In genomic region chr11:108715239-108715638, GRCh38 we compare ENCODE assay signal across 30 cellular contexts.
"Had no signal": no experiment of that assay in that cellular context is flagged by ENCODE, and none has a peak within 500 bp of the region (broad histone marks: within the 10 kb centered on the region; RNA-seq: fewer than 3 reads in every experiment).

No MANE protein-coding gene starts in this region.

- H3K27ac Mint-ChIP-seq: activated CD4-positive, alpha-beta memory T cell treated with anti-CD3 and anti-CD28 coated beads, Interleukin-2, amount 10 ng/mL, durations not matched to agents 7 days and 5 days; activated CD4-positive, alpha-beta T cell treated with anti-CD3 and anti-CD28 coated beads, Interleukin-2, amount 10 ng/mL, durations not matched to agents 7 days and 5 days; activated naive CD4-positive, alpha-beta T cell treated with anti-CD3 and anti-CD28 coated beads, Interleukin-2, amount 10 ng/mL, durations not matched to agents 7 days and 5 days; activated naive CD8-positive, alpha-beta T cell treated with anti-CD3 and anti-CD28 coated beads, Interleukin-2, amount 10 ng/mL, durations not matched to agents 7 days and 5 days; brain had no signal

- H3K27me3 ChIP-seq: ascending aorta, breast epithelium, cardiac muscle cell, colonic mucosa, esophagus muscularis mucosa, foreskin keratinocyte, gastrocnemius medialis, heart left ventricle had no signal

- DNase-seq: activated CD4-positive, alpha-beta memory T cell treated with anti-CD3 and anti-CD28 coated beads, Interleukin-2, amount 10 ng/mL, durations not matched to agents 7 days and 5 days; activated CD4-positive, alpha-beta T cell treated with anti-CD3 and anti-CD28 coated beads for 1 hour; activated CD4-positive, alpha-beta T cell treated with anti-CD3 and anti-CD28 coated beads for 4 hours; activated CD4-positive, alpha-beta T cell treated with anti-CD3 and anti-CD28 coated beads, Interleukin-2, amount 10 ng/mL, durations not matched to agents 7 days and 5 days; activated CD4-positive, alpha-beta T cell treated with anti-CD3 and anti-CD28 coated beads, Interleukin-2, amount 50 U/mL, for 4 hours; activated CD8-positive, alpha-beta memory T cell treated with anti-CD3 and anti-CD28 coated beads, Interleukin-2, amount 50 U/mL, for 48 hours; activated gamma-delta T cell; activated naive CD4-positive, alpha-beta T cell; activated naive CD4-positive, alpha-beta T cell treated with anti-CD3 and anti-CD28 coated beads, Interleukin-2, amount 10 ng/mL, durations not matched to agents 7 days and 5 days; activated naive CD8-positive, alpha-beta T cell treated with anti-CD3 and anti-CD28 coated beads, Interleukin-2, amount 10 ng/mL, durations not matched to agents 7 days and 5 days; activated T-cell treated with anti-CD3 and anti-CD28 coated beads for 4 hours; activated T-cell treated with anti-CD3 and anti-CD28 coated beads, Interleukin-2, amount 50 U/mL, for 24 hours; activated T-cell treated with anti-CD3 and anti-CD28 coated beads, Interleukin-2, amount 50 U/mL, for 72 hours; central memory CD4-positive, alpha-beta T cell; cerebellar nuclear complex; colonic mucosa; effector CD8-positive, alpha-beta T cell; erythroblast; gastrocnemius medialis; glutamatergic neuron; heart left ventricle; T-helper 2 cell had no signal

- H3K4me1 Mint-ChIP-seq: brain had no signal

- H3K9me3 ChIP-seq: colonic mucosa, gastrocnemius medialis had no signal

- H3K9me3 Mint-ChIP-seq: activated naive CD4-positive, alpha-beta T cell treated with anti-CD3 and anti-CD28 coated beads, Interleukin-2, amount 50 U/mL, for 72 hours had no signal

- H3K4me1 ChIP-seq: ascending aorta, breast epithelium, colonic mucosa, esophagus muscularis mucosa, foreskin keratinocyte, gastrocnemius medialis, heart left ventricle had no signal

- ATAC-seq: activated naive CD4-positive, alpha-beta T cell treated with anti-CD3 and anti-CD28 coated beads, Interleukin-2, amount 50 U/mL, for 72 hours; activated T-cell treated with anti-CD3 and anti-CD28 coated beads, Interleukin-2, amount 50 U/mL, for 72 hours; foreskin keratinocyte; gastrocnemius medialis; heart left ventricle had no signal

- FAIRE-seq: endometrium had no signal

- H3K27me3 Mint-ChIP-seq: activated CD4-positive, alpha-beta memory T cell treated with anti-CD3 and anti-CD28 coated beads, Interleukin-2, amount 10 ng/mL, durations not matched to agents 7 days and 5 days; activated CD4-positive, alpha-beta T cell treated with anti-CD3 and anti-CD28 coated beads, Interleukin-2, amount 10 ng/mL, durations not matched to agents 7 days and 5 days; activated naive CD4-positive, alpha-beta T cell treated with anti-CD3 and anti-CD28 coated beads, Interleukin-2, amount 10 ng/mL, durations not matched to agents 7 days and 5 days; activated naive CD8-positive, alpha-beta T cell treated with anti-CD3 and anti-CD28 coated beads, Interleukin-2, amount 10 ng/mL, durations not matched to agents 7 days and 5 days; activated T-cell treated with anti-CD3 and anti-CD28 coated beads, Interleukin-2, amount 50 U/mL, for 24 hours; brain had no signal

- H3K36me3 ChIP-seq: colonic mucosa had no signal

- H3K27ac ChIP-seq: ascending aorta, breast epithelium, cardiac muscle cell, colonic mucosa, esophagus muscularis mucosa, foreskin keratinocyte, gastrocnemius medialis, heart left ventricle had no signal

- H3K4me3 ChIP-seq: ascending aorta, breast epithelium, cardiac muscle cell, colonic mucosa, esophagus muscularis mucosa, gastrocnemius medialis, heart left ventricle had no signal

- H3K4me3 Mint-ChIP-seq: activated CD4-positive, alpha-beta memory T cell treated with anti-CD3 and anti-CD28 coated beads, Interleukin-2, amount 10 ng/mL, durations not matched to agents 7 days and 5 days; activated CD4-positive, alpha-beta T cell treated with anti-CD3 and anti-CD28 coated beads, Interleukin-2, amount 10 ng/mL, durations not matched to agents 7 days and 5 days; activated naive CD4-positive, alpha-beta T cell treated with anti-CD3 and anti-CD28 coated beads, Interleukin-2, amount 10 ng/mL, durations not matched to agents 7 days and 5 days; activated naive CD8-positive, alpha-beta T cell treated with anti-CD3 and anti-CD28 coated beads, Interleukin-2, amount 10 ng/mL, durations not matched to agents 7 days and 5 days; activated T-cell treated with anti-CD3 and anti-CD28 coated beads, Interleukin-2, amount 50 U/mL, for 24 hours; activated T-cell treated with anti-CD3 and anti-CD28 coated beads, Interleukin-2, amount 50 U/mL, for 72 hours; brain had no signal
